14 cellular contexts compared by ENCODE assay signal in the genomic region with DNA sequence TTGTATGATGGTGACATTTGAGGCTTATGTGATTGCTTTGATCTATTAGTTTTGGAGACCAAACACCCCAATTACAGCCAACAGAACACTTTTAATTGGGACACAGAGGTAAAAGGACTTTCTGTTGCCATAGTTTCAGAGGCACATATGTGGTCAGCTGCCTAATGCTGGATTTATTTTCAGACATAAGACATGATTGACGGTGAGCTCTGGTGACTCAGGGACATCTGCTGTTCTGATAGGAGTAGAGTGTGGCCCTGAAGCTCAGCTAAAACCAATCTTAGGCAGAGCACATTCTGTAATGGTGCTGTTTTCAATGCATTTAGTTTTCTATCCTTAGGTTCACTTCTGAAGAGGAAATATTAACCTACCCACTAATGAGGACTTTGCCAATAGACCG.
DNase-seq lines count a peak whose midpoint lies in the region; ATAC-seq and TF ChIP-seq lines count a peak whose summit lies in the region.
"Had no signal": no experiment of that assay in that cellular context is flagged by ENCODE, and none has a peak within 500 bp of the region (broad histone marks: within the 10 kb centered on the region; RNA-seq: fewer than 3 reads in every experiment).

No MANE protein-coding gene starts in this region.

- no peaks in the 10 kb centered on the region for H3K36me3 Mint-ChIP-seq in natural killer cell
- H3K36me3 Mint-ChIP-seq: CD8-positive, alpha-beta memory T cell had no signal

- H3K27ac ChIP-seq in cingulate gyrus (ENCODE audit: low read depth, low read length) = peak overlapping the region; percentile 11
- H3K27ac ChIP-seq: BLaER1 treated with 17β-estradiol and CSF1 and Interleukin-3, amounts not matched to agents 10 nM and 100 nM; SK-N-MC had no signal

- no peak overlapping the region for H3K4me3 Mint-ChIP-seq in natural killer cell
- H3K4me3 Mint-ChIP-seq: CD8-positive, alpha-beta memory T cell had no signal

- no peak for TF ChIP-seq CTCF in natural killer cell (IDR thresholded peaks at IDR 0.05)

- H3K27me3 Mint-ChIP-seq in natural killer cell (ENCODE audit: low read depth in 2 of 2) = peaks cover 11 to 52% of the 10 kb centered on the region in 2 donors

- intact Hi-C loops in natural killer cell (cut with micrococcal nuclease) = no loop called here

- H3K27ac Mint-ChIP-seq in natural killer cell = no peak overlapping the region
- H3K27ac Mint-ChIP-seq: CD8-positive, alpha-beta memory T cell had no signal

- peak; percentile 36 for DNase-seq in DMS53 (lab: John Stamatoyannopoulos, UW)
- no peak for DNase-seq in DMS53 treated with DMSO at 0.1 percent for 48 hours (lab: John Stamatoyannopoulos, UW; ENCODE audit: unreplicated experiment)
- DNase-seq in NCI-H82 (lab: John Stamatoyannopoulos, UW) = peak; percentile 80
- DNase-seq in A172 (ENCODE audit: low spot score) = no peak
- DNase-seq in natural killer cell = no peak
- DNase-seq: 8988T; CD8-positive, alpha-beta memory T cell; IMR-90 had no signal

- H3K9me3 Mint-ChIP-seq in natural killer cell = no peaks in the 10 kb centered on the region
- H3K9me3 Mint-ChIP-seq: CD8-positive, alpha-beta memory T cell had no signal

- no peaks in the 10 kb centered on the region for H3K4me1 Mint-ChIP-seq in natural killer cell
- H3K4me1 Mint-ChIP-seq: CD8-positive, alpha-beta memory T cell had no signal

- ATAC-seq in GM19035 (IDR thresholded peaks at IDR 0.05; ENCODE audit: unreplicated experiment) (no peak), HG03280 (IDR thresholded peaks at IDR 0.05; ENCODE audit: unreplicated experiment) (no peak), natural killer cell (no peak)
- ATAC-seq: Right ventricle myocardium inferior had no signal

Comparison
In these comparisons a context has a peak if more than half of its experiments do, and no peak if none do; other contexts are left out.
1. DNase-seq: peak in DMS53 (single experiment) and NCI-H82 (single experiment); none in DMS53 treated with DMSO at 0.1 percent for 48 hours (single experiment), A172 (single experiment) and natural killer cell (single experiment).